8 cellular contexts compared by ENCODE assay signal in the genomic region with DNA sequence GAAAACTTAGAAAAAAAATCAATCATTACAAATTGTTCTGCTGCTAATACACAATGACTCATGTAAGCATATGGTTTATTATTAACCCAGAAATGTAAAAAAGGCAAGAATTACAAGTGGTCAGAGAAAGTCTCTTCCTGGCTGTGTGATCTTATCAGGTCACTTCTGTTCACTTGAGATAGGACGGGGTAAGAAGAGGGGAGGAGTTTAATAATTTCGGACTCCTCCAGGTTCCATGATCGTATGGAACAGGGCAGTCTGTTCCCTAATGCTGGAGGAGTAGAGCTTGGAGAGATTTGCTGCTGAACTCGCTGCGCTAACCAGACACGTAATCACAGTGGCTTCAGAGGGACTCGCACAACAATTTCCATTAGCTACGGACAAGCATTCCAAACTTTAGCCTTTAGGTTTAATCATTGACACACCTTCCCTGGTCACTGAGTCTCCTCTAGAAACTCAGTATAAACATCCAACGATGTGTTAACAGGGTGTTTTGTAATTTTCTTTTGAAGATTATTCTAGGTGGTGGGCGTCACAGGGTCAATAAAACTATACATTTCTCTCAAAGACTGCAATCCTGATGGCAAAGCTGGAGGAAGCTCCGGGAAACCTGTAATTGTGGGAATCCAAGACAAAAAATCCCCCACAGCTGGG. TPM values are rescaled to one million over a fixed set of nuclear protein-coding genes. Genes with fewer than 3 reads are reported as not detected.
DNase-seq lines count a peak whose midpoint lies in the region; ATAC-seq and TF ChIP-seq lines count a peak whose summit lies in the region.

No MANE protein-coding gene starts in this region.

- H3K9me3 ChIP-seq in T-helper 17 cell (ENCODE audit: control insufficient read depth, low read length, poor library complexity, severe bottlenecking): no peaks in the 10 kb centered on the region

- H3K4me3 Mint-ChIP-seq in T-helper 17 cell: peak overlapping the region; percentile 83

- peaks cover 44% of the 10 kb centered on the region for H3K4me1 Mint-ChIP-seq in T-helper 17 cell

- H3K27me3 Mint-ChIP-seq in T-helper 17 cell: no peaks in the 10 kb centered on the region

- H3K27ac Mint-ChIP-seq in T-helper 17 cell: peak overlapping the region; percentile 66

- CTCF ChIA-PET in GM10248 (lab: Yijun Ruan, JAX): interaction anchor here (1.3 to 5.0 kb wide), 3 partner anchors 17 to 41 kb away, joined by 3 to 33 read pairs (median 5); no protein-coding TSS in a partner anchor

- TF ChIP-seq CTCF in GM10248 (IDR thresholded peaks at IDR 0.05; ENCODE audit: control extremely low read depth, extremely low read depth, low read depth, missing control alignments): no peak

- peak; percentile 43 for DNase-seq in GM10248 (ENCODE audit: extremely low spot score)
- no peak for DNase-seq in T-helper 17 cell
- DNase-seq in kidney tubule cell (ENCODE audit: low spot score): peak; percentile 92
- no peak for DNase-seq in NCI-H1105 (lab: John Stamatoyannopoulos, UW)
- DNase-seq in SIG-M5 (lab: John Stamatoyannopoulos, UW): no peak
- no peak for DNase-seq in NCI-H1930 (lab: John Stamatoyannopoulos, UW)
- no peak for DNase-seq in NCI-H1436 treated with DMSO at 0.1 percent for 48 hours (lab: John Stamatoyannopoulos, UW)

- POLR2A ChIA-PET in GM10248 (lab: Yijun Ruan, JAX): no interaction called here

- peaks cover 3% of the 10 kb centered on the region for H3K36me3 Mint-ChIP-seq in T-helper 17 cell (ENCODE audit: low read depth)

- ATAC-seq in HG02588 (IDR thresholded peaks at IDR 0.05; ENCODE audit: unreplicated experiment): peak; percentile 21
- ATAC-seq in T-helper 17 cell: no peak

RNA-seq across cellular contexts. Expression of a gene that starts 1.3 kb away (rescaled TPM):
- 10 to 100 TPM in 1 of 2 donors, 1 to 10 TPM in 1; 8.5 to 19.9 TPM for total RNA-seq in T-helper 17 cell

RNA-seq across cellular contexts. Expression of a gene that starts 1.4 kb away (rescaled TPM):
- total RNA-seq in T-helper 17 cell: 10 to 100 TPM; 13.4 to 17.0 TPM

RNA-seq across cellular contexts. Expression of a gene that starts 57.9 kb away (rescaled TPM):
- not detected for total RNA-seq in T-helper 17 cell

Comparison
In these comparisons a context has a peak if more than half of its experiments do, and no peak if none do; other contexts are left out.
1. DNase-seq: peak in GM10248 (single experiment) and kidney tubule cell (single experiment); none in T-helper 17 cell (0 of 3), NCI-H1105 (single experiment), SIG-M5 (single experiment), NCI-H1930 (0 of 2) and NCI-H1436 treated with DMSO at 0.1 percent for 48 hours (single experiment).